18 cellular contexts compared by ENCODE assay signal in genomic region chr20:40056186-40056585, GRCh38.
DNase-seq lines count a peak whose midpoint lies in the region; ATAC-seq, FAIRE-seq and TF ChIP-seq lines count a peak whose summit lies in the region.
"Had no signal": no experiment of that assay in that cellular context is flagged by ENCODE, and none has a peak within 500 bp of the region (broad histone marks: within the 10 kb centered on the region; RNA-seq: fewer than 3 reads in every experiment).

No MANE protein-coding gene starts in this region.

- no peak overlapping the region for H3K4me3 ChIP-seq in epithelial cell of proximal tubule (ENCODE audit: low read depth, low read length)
- H3K4me3 ChIP-seq: A549, BLaER1, GM12878, GM23248, HAP-1 had no signal

- H3K36me3 Mint-ChIP-seq in immature natural killer cell: peaks cover 0 to 3% (median 0%) of the 10 kb centered on the region in 3 donors
- no peaks in the 10 kb centered on the region for H3K36me3 Mint-ChIP-seq in natural killer cell
- H3K36me3 Mint-ChIP-seq: CD14-positive monocyte; CD4-positive, alpha-beta memory T cell had no signal

- DNase-seq in RCC 7860 (ENCODE audit: low spot score): no peak
- peak; percentile 59 for DNase-seq in epithelial cell of proximal tubule (ENCODE audit: low read depth)
- peak; percentile 75 for DNase-seq in kidney glomerular epithelial cell (lab: John Stamatoyannopoulos, UW)
- DNase-seq in renal cortical epithelial cell (ENCODE audit: low read depth): peak; percentile 97
- no peak for DNase-seq in immature natural killer cell
- no peak for DNase-seq in natural killer cell
- no peak for DNase-seq in putamen (ENCODE audit: low spot score)
- DNase-seq: Calu3; CD4-positive, alpha-beta memory T cell; DND-41; EL; GM23248 had no signal

- no peaks in the 10 kb centered on the region for H3K4me1 Mint-ChIP-seq in immature natural killer cell
- no peaks in the 10 kb centered on the region for H3K4me1 Mint-ChIP-seq in natural killer cell
- H3K4me1 Mint-ChIP-seq: CD14-positive monocyte; CD4-positive, alpha-beta memory T cell had no signal

- H3K9me3 Mint-ChIP-seq in immature natural killer cell (peaks cover 0 to 10% (median 7%) of the 10 kb centered on the region in 6 donors), natural killer cell (peaks cover 3 to 4% of the 10 kb centered on the region in 2 donors)

- peaks cover 0 to 2% (median 0%) of the 10 kb centered on the region in 3 donors for H3K27me3 Mint-ChIP-seq in immature natural killer cell (ENCODE audit: low read depth in 3 of 3)
- H3K27me3 Mint-ChIP-seq in natural killer cell (ENCODE audit: low read depth in 2 of 2): no peaks in the 10 kb centered on the region

- H3K4me3 Mint-ChIP-seq in immature natural killer cell (no peak overlapping the region), natural killer cell (no peak overlapping the region)
- H3K4me3 Mint-ChIP-seq: CD14-positive monocyte; CD4-positive, alpha-beta memory T cell had no signal

- no peak for TF ChIP-seq CTCF in epithelial cell of proximal tubule (conservative IDR thresholded peaks at IDR 0.05; ENCODE audit: low read depth, low read length)
- no peak for TF ChIP-seq CTCF in natural killer cell (IDR thresholded peaks at IDR 0.05)

- FAIRE-seq in RCC 7860 (lab: Jason Lieb, UNC): peak; percentile 7
- FAIRE-seq: A549, GM12878 had no signal

- intact Hi-C loops in natural killer cell (cut with micrococcal nuclease): no loop called here

- H3K27ac Mint-ChIP-seq in immature natural killer cell (no peak overlapping the region), natural killer cell (no peak overlapping the region)
- H3K27ac Mint-ChIP-seq: CD14-positive monocyte; CD4-positive, alpha-beta memory T cell had no signal

- ATAC-seq in natural killer cell (no peak), HG02642 (IDR thresholded peaks at IDR 0.05; ENCODE audit: poor library complexity, unreplicated experiment) (no peak)
- ATAC-seq: A549, GM12878 had no signal

Comparison
In these comparisons a context has a peak if more than half of its experiments do, and no peak if none do; other contexts are left out.
1. DNase-seq: peak in epithelial cell of proximal tubule (single experiment), kidney glomerular epithelial cell (single experiment) and renal cortical epithelial cell (single experiment); none in RCC 7860 (single experiment), immature natural killer cell (0 of 3), natural killer cell (single experiment) and putamen (single experiment).